ENCODE assay signal across 1 cellular context in the genomic region with DNA sequence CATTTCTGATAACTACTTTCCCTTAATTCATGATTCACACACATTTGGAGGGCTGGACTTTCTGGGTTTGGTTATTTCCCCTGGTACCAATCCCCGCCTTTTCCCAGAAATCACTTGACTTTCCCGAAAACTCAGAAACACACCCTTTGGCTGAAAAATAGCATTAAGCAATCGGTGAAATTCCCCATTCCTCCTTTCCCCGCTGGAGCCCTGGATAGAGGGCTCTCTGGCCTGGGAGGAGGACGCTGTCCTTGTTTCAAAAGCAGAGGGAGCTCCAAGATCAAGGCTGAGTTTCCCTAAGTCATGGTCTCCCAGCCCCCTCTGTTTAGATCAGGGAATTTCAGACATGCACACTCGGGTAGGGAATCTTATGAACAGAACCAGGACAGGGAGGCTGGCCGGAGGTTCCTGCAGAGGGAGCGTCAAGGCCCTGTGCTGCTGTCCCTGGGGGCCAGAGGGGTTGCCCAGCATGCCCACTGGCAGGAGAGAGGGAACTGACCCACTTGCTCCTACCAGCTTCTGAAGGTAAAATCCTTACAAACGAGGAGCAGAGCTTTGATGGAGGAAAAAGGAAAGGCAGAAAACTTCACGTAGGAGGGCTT.
A peak's percentile ranks its signal among the peaks of the same experiment; 100 is the strongest.
TF ChIP-seq lines count a peak whose summit lies in the region.

Gene C1S, plus strand, starts transcription at position 366 of the 602 bp plus-strand sequence. CDS start 1,195 bp downstream, outside the sequence.

TF ChIP-seq in HepG2, 621 proteins besides CTCF, POLR2A, EP300 and RAD21 (continued from another document):
- TF ChIP-seq ZNF512B (CRISPR knock-in tag; IDR thresholded peaks at IDR 0.05; ENCODE audit: borderline replicate concordance) (no peak), CHD4 (IDR thresholded peaks at IDR 0.05; ENCODE audit: borderline replicate concordance, low read length) (no peak), MAFG (CRISPR knock-in tag; IDR thresholded peaks at IDR 0.05) (0 out of 2 replicates have a peak, but pooled peaks have one; percentile 29), ZNF510 (CRISPR knock-in tag; IDR thresholded peaks at IDR 0.05; ENCODE audit: low read depth) (no peak), SYNCRIP (IDR thresholded peaks at IDR 0.05; ENCODE audit: insufficient read depth, low read depth, low read length) (no peak), DNMT3B (CRISPR knock-in tag; conservative IDR thresholded peaks at IDR 0.05) (no peak), NFE2L1 (CRISPR knock-in tag; IDR thresholded peaks at IDR 0.05; ENCODE audit: borderline replicate concordance) (peak; percentile 97), MIER3 (CRISPR knock-in tag; IDR thresholded peaks at IDR 0.05; ENCODE audit: borderline replicate concordance) (peak; percentile 48; the same call in 1 of the 2 replicates), HDAC2 (CRISPR knock-in tag; IDR thresholded peaks at IDR 0.05) (peak; percentile 37; the same call in 1 of the 2 replicates), KLF6 (CRISPR knock-in tag; IDR thresholded peaks at IDR 0.05) (no peak), DMAP1 (CRISPR knock-in tag; IDR thresholded peaks at IDR 0.05) (0 out of 2 replicates have a peak, but pooled peaks have one; percentile 5), HMG20B (CRISPR knock-in tag; conservative IDR thresholded peaks at IDR 0.05) (0 out of 2 replicates have a peak, but pooled peaks have one; percentile 19), HIC2 (CRISPR knock-in tag; IDR thresholded peaks at IDR 0.05; ENCODE audit: low read depth) (peak; percentile 71; the same call in 1 of the 2 replicates), ZKSCAN1 (IDR thresholded peaks at IDR 0.05; ENCODE audit: low read length) (no peak), CBFB (CRISPR knock-in tag; IDR thresholded peaks at IDR 0.05) (no peak), ZNF615 (CRISPR knock-in tag; IDR thresholded peaks at IDR 0.05; ENCODE audit: borderline replicate concordance) (no peak), ELF3 (CRISPR knock-in tag; IDR thresholded peaks at IDR 0.05) (peak; percentile 54; the same call in 1 of the 2 replicates), MYNN (CRISPR knock-in tag; IDR thresholded peaks at IDR 0.05; ENCODE audit: low read depth) (no peak), RXRB (CRISPR knock-in tag; IDR thresholded peaks at IDR 0.05; ENCODE audit: borderline replicate concordance) (peak; percentile 65; the same call in 1 of the 2 replicates), KDM2A (CRISPR knock-in tag; IDR thresholded peaks at IDR 0.05; ENCODE audit: borderline replicate concordance, low read depth) (peak; percentile 46; the same call in 1 of the 2 replicates), ZNF235 (CRISPR knock-in tag; IDR thresholded peaks at IDR 0.05; ENCODE audit: borderline replicate concordance) (no peak), SP4 (CRISPR knock-in tag; IDR thresholded peaks at IDR 0.05) (peak; percentile 52), HNRNPL (IDR thresholded peaks at IDR 0.05; ENCODE audit: low read depth, low read length) (no peak)
- TF ChIP-seq, protein P1, sequence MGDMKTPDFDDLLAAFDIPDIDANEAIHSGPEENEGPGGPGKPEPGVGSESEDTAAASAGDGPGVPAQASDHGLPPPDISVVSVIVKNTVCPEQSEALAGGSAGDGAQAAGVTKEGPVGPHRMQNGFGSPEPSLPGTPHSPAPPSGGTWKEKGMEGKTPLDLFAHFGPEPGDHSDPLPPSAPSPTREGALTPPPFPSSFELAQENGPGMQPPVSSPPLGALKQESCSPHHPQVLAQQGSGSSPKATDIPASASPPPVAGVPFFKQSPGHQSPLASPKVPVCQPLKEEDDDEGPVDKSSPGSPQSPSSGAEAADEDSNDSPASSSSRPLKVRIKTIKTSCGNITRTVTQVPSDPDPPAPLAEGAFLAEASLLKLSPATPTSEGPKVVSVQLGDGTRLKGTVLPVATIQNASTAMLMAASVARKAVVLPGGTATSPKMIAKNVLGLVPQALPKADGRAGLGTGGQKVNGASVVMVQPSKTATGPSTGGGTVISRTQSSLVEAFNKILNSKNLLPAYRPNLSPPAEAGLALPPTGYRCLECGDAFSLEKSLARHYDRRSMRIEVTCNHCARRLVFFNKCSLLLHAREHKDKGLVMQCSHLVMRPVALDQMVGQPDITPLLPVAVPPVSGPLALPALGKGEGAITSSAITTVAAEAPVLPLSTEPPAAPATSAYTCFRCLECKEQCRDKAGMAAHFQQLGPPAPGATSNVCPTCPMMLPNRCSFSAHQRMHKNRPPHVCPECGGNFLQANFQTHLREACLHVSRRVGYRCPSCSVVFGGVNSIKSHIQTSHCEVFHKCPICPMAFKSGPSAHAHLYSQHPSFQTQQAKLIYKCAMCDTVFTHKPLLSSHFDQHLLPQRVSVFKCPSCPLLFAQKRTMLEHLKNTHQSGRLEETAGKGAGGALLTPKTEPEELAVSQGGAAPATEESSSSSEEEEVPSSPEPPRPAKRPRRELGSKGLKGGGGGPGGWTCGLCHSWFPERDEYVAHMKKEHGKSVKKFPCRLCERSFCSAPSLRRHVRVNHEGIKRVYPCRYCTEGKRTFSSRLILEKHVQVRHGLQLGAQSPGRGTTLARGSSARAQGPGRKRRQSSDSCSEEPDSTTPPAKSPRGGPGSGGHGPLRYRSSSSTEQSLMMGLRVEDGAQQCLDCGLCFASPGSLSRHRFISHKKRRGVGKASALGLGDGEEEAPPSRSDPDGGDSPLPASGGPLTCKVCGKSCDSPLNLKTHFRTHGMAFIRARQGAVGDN (CRISPR knock-in tag; IDR thresholded peaks at IDR 0.05): peak; percentile 57
- TF ChIP-seq, protein P2, sequence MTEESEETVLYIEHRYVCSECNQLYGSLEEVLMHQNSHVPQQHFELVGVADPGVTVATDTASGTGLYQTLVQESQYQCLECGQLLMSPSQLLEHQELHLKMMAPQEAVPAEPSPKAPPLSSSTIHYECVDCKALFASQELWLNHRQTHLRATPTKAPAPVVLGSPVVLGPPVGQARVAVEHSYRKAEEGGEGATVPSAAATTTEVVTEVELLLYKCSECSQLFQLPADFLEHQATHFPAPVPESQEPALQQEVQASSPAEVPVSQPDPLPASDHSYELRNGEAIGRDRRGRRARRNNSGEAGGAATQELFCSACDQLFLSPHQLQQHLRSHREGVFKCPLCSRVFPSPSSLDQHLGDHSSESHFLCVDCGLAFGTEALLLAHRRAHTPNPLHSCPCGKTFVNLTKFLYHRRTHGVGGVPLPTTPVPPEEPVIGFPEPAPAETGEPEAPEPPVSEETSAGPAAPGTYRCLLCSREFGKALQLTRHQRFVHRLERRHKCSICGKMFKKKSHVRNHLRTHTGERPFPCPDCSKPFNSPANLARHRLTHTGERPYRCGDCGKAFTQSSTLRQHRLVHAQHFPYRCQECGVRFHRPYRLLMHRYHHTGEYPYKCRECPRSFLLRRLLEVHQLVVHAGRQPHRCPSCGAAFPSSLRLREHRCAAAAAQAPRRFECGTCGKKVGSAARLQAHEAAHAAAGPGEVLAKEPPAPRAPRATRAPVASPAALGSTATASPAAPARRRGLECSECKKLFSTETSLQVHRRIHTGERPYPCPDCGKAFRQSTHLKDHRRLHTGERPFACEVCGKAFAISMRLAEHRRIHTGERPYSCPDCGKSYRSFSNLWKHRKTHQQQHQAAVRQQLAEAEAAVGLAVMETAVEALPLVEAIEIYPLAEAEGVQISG (CRISPR knock-in tag; IDR thresholded peaks at IDR 0.05): 0 out of 2 replicates have a peak, but pooled peaks have one; percentile 44
- TF ChIP-seq, protein P3, sequence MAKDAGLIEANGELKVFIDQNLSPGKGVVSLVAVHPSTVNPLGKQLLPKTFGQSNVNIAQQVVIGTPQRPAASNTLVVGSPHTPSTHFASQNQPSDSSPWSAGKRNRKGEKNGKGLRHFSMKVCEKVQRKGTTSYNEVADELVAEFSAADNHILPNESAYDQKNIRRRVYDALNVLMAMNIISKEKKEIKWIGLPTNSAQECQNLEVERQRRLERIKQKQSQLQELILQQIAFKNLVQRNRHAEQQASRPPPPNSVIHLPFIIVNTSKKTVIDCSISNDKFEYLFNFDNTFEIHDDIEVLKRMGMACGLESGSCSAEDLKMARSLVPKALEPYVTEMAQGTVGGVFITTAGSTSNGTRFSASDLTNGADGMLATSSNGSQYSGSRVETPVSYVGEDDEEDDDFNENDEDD (CRISPR knock-in tag; IDR thresholded peaks at IDR 0.05; ENCODE audit: borderline replicate concordance): no peak
